Comparison of ENCODE assay signal across 8 cellular contexts in genomic region chr11:78715639-78716311, GRCh38.
DNase-seq lines count a peak whose midpoint lies in the region; ATAC-seq, FAIRE-seq and TF ChIP-seq lines count a peak whose summit lies in the region.

No MANE protein-coding gene starts in this region.

- H4K20me1 ChIP-seq in endothelial cell of umbilical vein (replicated peaks; ENCODE audit: control insufficient read depth, extremely low read depth, insufficient read depth, low read length): no peaks in the 10 kb centered on the region
- no peaks in the 10 kb centered on the region for H4K20me1 ChIP-seq in neural progenitor cell (ENCODE audit: low read depth)

- H3K4me1 Mint-ChIP-seq in T-helper 2 cell treated with Interferon-gamma antibody and Interleukin-4, amounts not matched to agents 5 μg/mL and 100 μg/mL, for 36 hours (ENCODE audit: low read depth): no peaks in the 10 kb centered on the region
- peaks cover 9% of the 10 kb centered on the region for H3K4me1 Mint-ChIP-seq in neural progenitor cell

- H3F3A ChIP-seq in neural progenitor cell (ENCODE audit: low read depth): no peaks in the 10 kb centered on the region

- H3K9me3 ChIP-seq in endothelial cell of umbilical vein (replicated peaks; ENCODE audit: control insufficient read depth, insufficient read depth, low read length): no peaks in the 10 kb centered on the region
- H3K9me3 ChIP-seq in neural progenitor cell (ENCODE audit: low read depth): no peaks in the 10 kb centered on the region

- peak; percentile 66 for DNase-seq in DMS153 treated with DMSO at 0.1 percent for 48 hours (lab: John Stamatoyannopoulos, UW; ENCODE audit: unreplicated experiment)
- DNase-seq in H4 (ENCODE audit: low spot score): peak; percentile 76
- peak; percentile 50 for DNase-seq in NCI-H1417 treated with DMSO at 0.1 percent for 48 hours (lab: John Stamatoyannopoulos, UW)
- peak; percentile 39 for DNase-seq in T-helper 2 cell treated with Interferon-gamma antibody and Interleukin-4, amounts not matched to agents 5 μg/mL and 100 μg/mL, for 36 hours (ENCODE audit: low spot score)
- peak; percentile 36 for DNase-seq in endothelial cell of umbilical vein (ENCODE audit: low read depth, low spot score)
- peak; percentile 88 for DNase-seq in neural progenitor cell (ENCODE audit: low spot score)
- DNase-seq in effector CD4-positive, alpha-beta T cell: no peak

- intact Hi-C loops in endothelial cell of umbilical vein (cut with micrococcal nuclease): loop anchor here (1.0 kb wide), 1 partner anchor 69 kb away; no protein-coding TSS in a partner anchor

- no peaks in the 10 kb centered on the region for H3K9me3 Mint-ChIP-seq in T-helper 2 cell treated with Interferon-gamma antibody and Interleukin-4, amounts not matched to agents 5 μg/mL and 100 μg/mL, for 36 hours
- no peaks in the 10 kb centered on the region for H3K9me3 Mint-ChIP-seq in neural progenitor cell

- CTCF ChIA-PET in endothelial cell of umbilical vein (lab: Charles Lee): interaction anchor here (1.0 to 4.7 kb wide), 20 partner anchors 9 to 389 kb away, joined by 3 to 57 read pairs (median 4); no protein-coding TSS in a partner anchor

- no peak overlapping the region for H3K27ac ChIP-seq in endothelial cell of umbilical vein (ENCODE audit: insufficient read depth, low read depth, low read length)
- H3K27ac ChIP-seq in neural progenitor cell: no peak overlapping the region

- no peaks in the 10 kb centered on the region for H3K27me3 Mint-ChIP-seq in T-helper 2 cell treated with Interferon-gamma antibody and Interleukin-4, amounts not matched to agents 5 μg/mL and 100 μg/mL, for 36 hours (ENCODE audit: low read depth)
- H3K27me3 Mint-ChIP-seq in neural progenitor cell (ENCODE audit: insufficient read depth, low read depth): peaks cover 3% of the 10 kb centered on the region

- H3K4me1 ChIP-seq in endothelial cell of umbilical vein (ENCODE audit: control insufficient read depth, extremely low read depth, insufficient read depth, low read length): no peaks in the 10 kb centered on the region
- H3K4me1 ChIP-seq in neural progenitor cell: no peaks in the 10 kb centered on the region

- POLR2A ChIA-PET in endothelial cell of umbilical vein (lab: Charles Lee): no interaction called here

- H3K36me3 ChIP-seq in endothelial cell of umbilical vein (ENCODE audit: control insufficient read depth in 2 of 2, extremely low read depth in 1 of 2, insufficient read depth in 2 of 2, low read length in 2 of 2) (no peaks in the 10 kb centered on the region), neural progenitor cell (no peaks in the 10 kb centered on the region)

- H3K9ac ChIP-seq in endothelial cell of umbilical vein (replicated peaks; ENCODE audit: extremely low read depth, insufficient read depth, low read length) (no peak overlapping the region), neural progenitor cell (no peak overlapping the region)

- no peaks in the 10 kb centered on the region for H3K36me3 Mint-ChIP-seq in T-helper 2 cell treated with Interferon-gamma antibody and Interleukin-4, amounts not matched to agents 5 μg/mL and 100 μg/mL, for 36 hours (ENCODE audit: low read depth)
- H3K36me3 Mint-ChIP-seq in neural progenitor cell: peaks cover 3% of the 10 kb centered on the region

- no peaks in the 10 kb centered on the region for H3K79me2 ChIP-seq in endothelial cell of umbilical vein (ENCODE audit: control insufficient read depth, insufficient read depth, low read length)
- H3K79me2 ChIP-seq in neural progenitor cell (ENCODE audit: low read depth): no peaks in the 10 kb centered on the region

- H3K4me3 ChIP-seq in endothelial cell of umbilical vein (replicated peaks in 1 of 3; ENCODE audit: insufficient read depth in 1 of 3, low read depth in 1 of 3, low read length in 3 of 3) (no peak overlapping the region), neural progenitor cell (no peak overlapping the region)

- dilution Hi-C loops in endothelial cell of umbilical vein (cut with MboI; ENCODE audit: extremely low pct_ligation_motif_present, low sequenced_read_pairs): no loop called here

- no peak overlapping the region for H3K4me2 ChIP-seq in endothelial cell of umbilical vein (ENCODE audit: insufficient read depth, low read length)
- no peak overlapping the region for H3K4me2 ChIP-seq in neural progenitor cell

- H3K27me3 ChIP-seq in endothelial cell of umbilical vein (ENCODE audit: control insufficient read depth in 2 of 2, insufficient read depth in 2 of 2, low read length in 2 of 2): no peaks in the 10 kb centered on the region
- no peaks in the 10 kb centered on the region for H3K27me3 ChIP-seq in neural progenitor cell

- FAIRE-seq in endothelial cell of umbilical vein (lab: Jason Lieb, UNC): peak; percentile 38

- ATAC-seq in GM21717 (IDR thresholded peaks at IDR 0.05; ENCODE audit: unreplicated experiment): no peak

- TF ChIP-seq POLR2A in endothelial cell of umbilical vein (IDR thresholded peaks at IDR 0.05; ENCODE audit: low read depth, low read length): no peak

- H3K27ac Mint-ChIP-seq in T-helper 2 cell treated with Interferon-gamma antibody and Interleukin-4, amounts not matched to agents 5 μg/mL and 100 μg/mL, for 36 hours: no peak overlapping the region
- H3K27ac Mint-ChIP-seq in neural progenitor cell: no peak overlapping the region

- H3K9me1 ChIP-seq in endothelial cell of umbilical vein (replicated peaks; ENCODE audit: control insufficient read depth, extremely low read depth, insufficient read depth, low read length): no peaks in the 10 kb centered on the region

- TF ChIP-seq CTCF in endothelial cell of umbilical vein (IDR thresholded peaks at IDR 0.05; ENCODE audit: extremely low read depth in 1 of 2, insufficient read depth in 1 of 2, low read depth in 1 of 2, low read length in 2 of 2) (peak; percentile 55 to 66), neural progenitor cell (IDR thresholded peaks at IDR 0.05) (peak; percentile 93)

- no TSS peak for BruUV-seq in endothelial cell of umbilical vein (replicated peaks; lab: Mats Ljungman, UMichigan)

- no peak overlapping the region for H3K4me3 Mint-ChIP-seq in T-helper 2 cell treated with Interferon-gamma antibody and Interleukin-4, amounts not matched to agents 5 μg/mL and 100 μg/mL, for 36 hours
- no peak overlapping the region for H3K4me3 Mint-ChIP-seq in neural progenitor cell

- H2AFZ ChIP-seq in endothelial cell of umbilical vein (ENCODE audit: low read depth, low read length) (no peak overlapping the region), neural progenitor cell (replicated peaks) (no peak overlapping the region)

TF ChIP-seq in endothelial cell of umbilical vein, 7 proteins besides CTCF, POLR2A, EP300 and RAD21:
- TF ChIP-seq, protein P1, sequence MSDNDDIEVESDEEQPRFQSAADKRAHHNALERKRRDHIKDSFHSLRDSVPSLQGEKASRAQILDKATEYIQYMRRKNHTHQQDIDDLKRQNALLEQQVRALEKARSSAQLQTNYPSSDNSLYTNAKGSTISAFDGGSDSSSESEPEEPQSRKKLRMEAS (IDR thresholded peaks at IDR 0.05; ENCODE audit: insufficient read depth, insufficient read length): no peak
- TF ChIP-seq GATA2 (IDR thresholded peaks at IDR 0.05; ENCODE audit: insufficient read depth, insufficient read length, low read depth, low read length): peak; percentile 97
